Comparison of ENCODE assay signal across 8 cellular contexts in the genomic region with DNA sequence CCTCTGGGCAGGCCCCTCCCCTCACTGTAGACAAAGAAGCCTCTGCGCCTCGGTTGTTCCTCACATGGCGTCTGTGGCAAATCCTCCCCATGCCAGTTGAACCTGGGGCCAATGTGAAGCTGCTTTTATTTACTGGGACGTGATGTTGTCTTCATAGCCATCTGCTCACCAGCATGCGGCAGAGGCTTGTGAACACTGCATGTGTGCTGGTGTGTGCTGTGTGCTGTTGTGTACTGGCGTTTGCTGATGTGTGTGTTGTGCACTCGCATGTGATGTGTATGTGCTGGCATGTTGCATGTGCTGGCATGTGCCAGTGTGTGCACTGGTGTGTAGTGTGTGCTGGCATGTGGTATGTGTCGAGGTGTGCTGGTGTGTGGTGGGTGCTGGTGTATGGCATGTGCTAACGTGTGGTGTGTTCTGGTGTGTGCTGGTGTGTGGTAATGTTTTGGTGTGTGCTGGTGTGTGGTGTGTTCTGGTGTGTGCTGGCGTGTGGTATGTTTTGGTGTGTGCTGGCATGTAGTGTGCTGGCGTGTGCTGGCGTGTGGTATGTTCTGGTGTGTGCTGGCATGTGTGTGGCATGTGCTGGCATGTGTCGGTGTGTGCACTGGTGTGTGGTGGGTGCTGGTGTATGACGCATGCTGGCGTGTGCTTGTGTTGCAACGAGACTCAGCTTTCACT. TPM values are rescaled to one million over a fixed set of nuclear protein-coding genes. Genes with fewer than 3 reads are reported as not detected.
DNase-seq lines count a peak whose midpoint lies in the region; ATAC-seq and TF ChIP-seq lines count a peak whose summit lies in the region.

No MANE protein-coding gene starts in this region.

- DNase-seq in CD8-positive, alpha-beta T cell, result no peak
- DNase-seq in activated naive CD8-positive, alpha-beta T cell treated with anti-CD3 and anti-CD28 coated beads, Interleukin-2, amount 50 U/mL, for 24 hours, result no peak
- no peak for DNase-seq in natural killer cell
- DNase-seq in stimulated activated naive CD4-positive, alpha-beta T cell (lab: John Stamatoyannopoulos, UW), result no peak

- intact Hi-C loops in CD8-positive, alpha-beta T cell (cut with DNase I, micrococcal nuclease), result loop anchor here (1.0 kb wide), 2 partner anchors 36 to 165 kb away; no protein-coding TSS in a partner anchor
- intact Hi-C loops in natural killer cell (cut with micrococcal nuclease), result loop anchor here (1.0 kb wide), 1 partner anchor 165 kb away; no protein-coding TSS in a partner anchor

- POLR2A ChIA-PET in CD8-positive, alpha-beta T cell (lab: Charles Lee), result interaction anchor here (0.7 kb wide), 1 partner anchor 18 kb away, joined by 3 read pairs; no protein-coding TSS in a partner anchor
- POLR2A ChIA-PET in HEK293 (lab: Yijun Ruan, JAX), result interaction anchor here (1.0 kb wide), 1 partner anchor 164 kb away, joined by 3 read pairs; no protein-coding TSS in a partner anchor

- no peaks in the 10 kb centered on the region for H3K27me3 Mint-ChIP-seq in CD8-positive, alpha-beta T cell (ENCODE audit: low read depth)
- H3K27me3 Mint-ChIP-seq in activated naive CD8-positive, alpha-beta T cell treated with anti-CD3 and anti-CD28 coated beads, Interleukin-2, amount 50 U/mL, for 24 hours, result no peaks in the 10 kb centered on the region
- no peaks in the 10 kb centered on the region for H3K27me3 Mint-ChIP-seq in natural killer cell (ENCODE audit: low read depth in 2 of 2)

- H3K9me3 ChIP-seq in CD8-positive, alpha-beta T cell (ENCODE audit: low read length), result no peaks in the 10 kb centered on the region
- no peaks in the 10 kb centered on the region for H3K9me3 ChIP-seq in HEK293 (ENCODE audit: control insufficient read depth, insufficient read depth, low read depth, low read length)

- H3K4me3 ChIP-seq in CD8-positive, alpha-beta T cell (ENCODE audit: low read depth, low read length), result no peak overlapping the region
- H3K4me3 ChIP-seq in HEK293 (ENCODE audit: low read depth, low read length), result no peak overlapping the region

- peaks cover 14% of the 10 kb centered on the region for H3K4me1 Mint-ChIP-seq in CD8-positive, alpha-beta T cell (ENCODE audit: low read depth)
- peaks cover 6% of the 10 kb centered on the region for H3K4me1 Mint-ChIP-seq in activated naive CD8-positive, alpha-beta T cell treated with anti-CD3 and anti-CD28 coated beads, Interleukin-2, amount 50 U/mL, for 24 hours
- H3K4me1 Mint-ChIP-seq in natural killer cell, result peaks cover 25 to 27% of the 10 kb centered on the region in 2 donors

- peaks cover 51% of the 10 kb centered on the region for H3K36me3 Mint-ChIP-seq in CD8-positive, alpha-beta T cell
- H3K36me3 Mint-ChIP-seq in activated naive CD8-positive, alpha-beta T cell treated with anti-CD3 and anti-CD28 coated beads, Interleukin-2, amount 50 U/mL, for 24 hours (ENCODE audit: low read depth), result peaks cover 11% of the 10 kb centered on the region
- no peaks in the 10 kb centered on the region for H3K36me3 Mint-ChIP-seq in natural killer cell

- H3K27ac Mint-ChIP-seq in CD8-positive, alpha-beta T cell, result peak overlapping the region; percentile 56
- peak overlapping the region; percentile 53 for H3K27ac Mint-ChIP-seq in activated naive CD8-positive, alpha-beta T cell treated with anti-CD3 and anti-CD28 coated beads, Interleukin-2, amount 50 U/mL, for 24 hours
- peak overlapping the region; percentile 4 to 81 for H3K27ac Mint-ChIP-seq in natural killer cell

- no peaks in the 10 kb centered on the region for H3K4me1 ChIP-seq in CD8-positive, alpha-beta T cell (ENCODE audit: insufficient read depth, low read length)
- H3K4me1 ChIP-seq in HEK293 (ENCODE audit: control insufficient read depth, insufficient read depth, low read length), result no peaks in the 10 kb centered on the region

- peaks cover 5% of the 10 kb centered on the region for H3K36me3 ChIP-seq in CD8-positive, alpha-beta T cell (ENCODE audit: insufficient read depth, low read length)
- H3K36me3 ChIP-seq in HEK293 (ENCODE audit: control insufficient read depth in 2 of 2, insufficient read depth in 1 of 2, low read length in 2 of 2), result peaks cover 10 to 41% of the 10 kb centered on the region in 2 experiments

- no peak overlapping the region for H3K27ac ChIP-seq in CD8-positive, alpha-beta T cell (ENCODE audit: low read depth, low read length)
- H3K27ac ChIP-seq in HEK293 (ENCODE audit: extremely low read depth, low read depth, low read length), result no peak overlapping the region

- no peaks in the 10 kb centered on the region for H3K27me3 ChIP-seq in CD8-positive, alpha-beta T cell (ENCODE audit: insufficient read depth, low read length)

- TF ChIP-seq CTCF in CD8-positive, alpha-beta T cell (IDR thresholded peaks at IDR 0.05), result no peak
- TF ChIP-seq CTCF in HEK293 (tag by site-specific recombination; IDR thresholded peaks at IDR 0.05), result no peak
- no peak for TF ChIP-seq CTCF in natural killer cell (IDR thresholded peaks at IDR 0.05)

- H3K4me3 Mint-ChIP-seq in CD8-positive, alpha-beta T cell, result no peak overlapping the region
- H3K4me3 Mint-ChIP-seq in activated naive CD8-positive, alpha-beta T cell treated with anti-CD3 and anti-CD28 coated beads, Interleukin-2, amount 50 U/mL, for 24 hours, result no peak overlapping the region
- H3K4me3 Mint-ChIP-seq in natural killer cell, result no peak overlapping the region

- CTCF ChIA-PET in CD8-positive, alpha-beta T cell (lab: Charles Lee), result interaction anchor here (0.6 to 2.1 kb wide), 27 partner anchors 10 to 898 kb away, joined by 3 to 18 read pairs (median 4); no protein-coding TSS in a partner anchor
- CTCF ChIA-PET in HEK293 (lab: Yijun Ruan, JAX), result interaction anchor here (0.5 to 2.5 kb wide), 24 partner anchors 10 to 184 kb away, joined by 3 to 39 read pairs (median 4); a partner anchor contains a TSS

- H3K9me3 Mint-ChIP-seq in CD8-positive, alpha-beta T cell, result no peaks in the 10 kb centered on the region
- H3K9me3 Mint-ChIP-seq in activated naive CD8-positive, alpha-beta T cell treated with anti-CD3 and anti-CD28 coated beads, Interleukin-2, amount 50 U/mL, for 24 hours, result no peaks in the 10 kb centered on the region
- H3K9me3 Mint-ChIP-seq in natural killer cell, result no peaks in the 10 kb centered on the region

- ATAC-seq in CD8-positive, alpha-beta T cell, result peak; percentile 32
- no peak for ATAC-seq in activated naive CD8-positive, alpha-beta T cell treated with anti-CD3 and anti-CD28 coated beads, Interleukin-2, amount 50 U/mL, for 24 hours
- ATAC-seq in natural killer cell (peak in 2 of 3 donors; percentile 11 to 34), GM18511 (IDR thresholded peaks at IDR 0.05; ENCODE audit: unreplicated experiment) (no peak), HG02588 (IDR thresholded peaks at IDR 0.05; ENCODE audit: unreplicated experiment) (no peak), HG03045 (IDR thresholded peaks at IDR 0.05; ENCODE audit: unreplicated experiment) (no peak)

TF ChIP-seq in HEK293, 187 proteins besides CTCF, POLR2A, EP300 and RAD21 (continues in another document):
- TF ChIP-seq ZSCAN23 (tag by site-specific recombination; IDR thresholded peaks at IDR 0.05) (peak; percentile 80; the same call in 1 of the 2 replicates), ZBTB48 (tag by site-specific recombination; IDR thresholded peaks at IDR 0.05) (0 out of 2 replicates have a peak, but pooled peaks have one; percentile 37), HOXA7 (CRISPR knock-in tag; IDR thresholded peaks at IDR 0.05; ENCODE audit: borderline replicate concordance) (no peak), ZNF48 (tag by site-specific recombination; IDR thresholded peaks at IDR 0.05) (no peak), TRIM28 (IDR thresholded peaks at IDR 0.05; ENCODE audit: borderline replicate concordance, low read length) (no peak), ZBTB21 (tag by site-specific recombination; IDR thresholded peaks at IDR 0.05) (0 out of 2 replicates have a peak, but pooled peaks have one; percentile 33), ZNF114 (tag by site-specific recombination; IDR thresholded peaks at IDR 0.05) (peak; percentile 76; the same call in 1 of the 2 replicates), ZNF791 (tag by site-specific recombination; IDR thresholded peaks at IDR 0.05) (no peak), ZNF600 (tag by site-specific recombination; IDR thresholded peaks at IDR 0.05) (peak; percentile 93), ZNF544 (tag by site-specific recombination; IDR thresholded peaks at IDR 0.05) (peak; percentile 18; the same call in 1 of the 2 replicates), ZNF707 (tag by site-specific recombination; IDR thresholded peaks at IDR 0.05) (peak; percentile 67), ZNF311 (tag by site-specific recombination; IDR thresholded peaks at IDR 0.05; ENCODE audit: borderline replicate concordance) (peak; percentile 94)
- TF ChIP-seq, protein P1, sequence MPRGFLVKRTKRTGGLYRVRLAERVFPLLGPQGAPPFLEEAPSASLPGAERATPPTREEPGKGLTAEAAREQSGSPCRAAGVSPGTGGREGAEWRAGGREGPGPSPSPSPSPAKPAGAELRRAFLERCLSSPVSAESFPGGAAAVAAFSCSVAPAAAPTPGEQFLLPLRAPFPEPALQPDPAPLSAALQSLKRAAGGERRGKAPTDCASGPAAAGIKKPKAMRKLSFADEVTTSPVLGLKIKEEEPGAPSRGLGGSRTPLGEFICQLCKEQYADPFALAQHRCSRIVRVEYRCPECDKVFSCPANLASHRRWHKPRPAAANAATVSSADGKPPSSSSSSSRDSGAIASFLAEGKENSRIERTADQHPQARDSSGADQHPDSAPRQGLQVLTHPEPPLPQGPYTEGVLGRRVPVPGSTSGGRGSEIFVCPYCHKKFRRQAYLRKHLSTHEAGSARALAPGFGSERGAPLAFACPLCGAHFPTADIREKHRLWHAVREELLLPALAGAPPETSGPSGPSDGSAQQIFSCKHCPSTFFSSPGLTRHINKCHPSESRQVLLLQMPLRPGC (tag by site-specific recombination; IDR thresholded peaks at IDR 0.05), result peak; percentile 92

RNA-seq across cellular contexts. Expression of a gene that starts 37.2 kb away (rescaled TPM):
- total RNA-seq in CD8-positive, alpha-beta T cell, result 100 to 1,000 TPM; 128 to 130 TPM
- 100 to 1,000 TPM; 187 to 232 (median 213) TPM for total RNA-seq in natural killer cell

Comparison
In these comparisons a context has a peak if more than half of its experiments do, and no peak if none do; other contexts are left out.
1. ATAC-seq: peak in CD8-positive, alpha-beta T cell (single experiment) and natural killer cell (2 of 3); none in activated naive CD8-positive, alpha-beta T cell treated with anti-CD3 and anti-CD28 coated beads, Interleukin-2, amount 50 U/mL, for 24 hours (single experiment), GM18511 (single experiment), HG02588 (single experiment) and HG03045 (single experiment).
2. Peak in every context shown above with its lines, with median percentiles within 50 percentile points of each other: H3K27ac Mint-ChIP-seq.